7 cellular contexts compared by ENCODE assay signal in genomic region chr1:87620807-87621206, GRCh38.
"Had no signal": no experiment of that assay in that cellular context is flagged by ENCODE, and none has a peak within 500 bp of the region (broad histone marks: within the 10 kb centered on the region; RNA-seq: fewer than 3 reads in every experiment).

No MANE protein-coding gene starts in this region.

- DNase-seq: GM23248, GOT3, H9, HCEC 1CT, KBM-7 had no signal

- FAIRE-seq: H54, HTR-8/SVneo had no signal

- H2AFZ ChIP-seq: GM23248 had no signal

- H3K4me3 Mint-ChIP-seq: H9 had no signal

- H3K4me3 ChIP-seq: GM23248 had no signal

- H3K9ac ChIP-seq: GM23248 had no signal

- H3K27ac Mint-ChIP-seq: H9 had no signal

- H3K27ac ChIP-seq: GM23248 had no signal
